7 cellular contexts compared by ENCODE assay signal in the genomic region with DNA sequence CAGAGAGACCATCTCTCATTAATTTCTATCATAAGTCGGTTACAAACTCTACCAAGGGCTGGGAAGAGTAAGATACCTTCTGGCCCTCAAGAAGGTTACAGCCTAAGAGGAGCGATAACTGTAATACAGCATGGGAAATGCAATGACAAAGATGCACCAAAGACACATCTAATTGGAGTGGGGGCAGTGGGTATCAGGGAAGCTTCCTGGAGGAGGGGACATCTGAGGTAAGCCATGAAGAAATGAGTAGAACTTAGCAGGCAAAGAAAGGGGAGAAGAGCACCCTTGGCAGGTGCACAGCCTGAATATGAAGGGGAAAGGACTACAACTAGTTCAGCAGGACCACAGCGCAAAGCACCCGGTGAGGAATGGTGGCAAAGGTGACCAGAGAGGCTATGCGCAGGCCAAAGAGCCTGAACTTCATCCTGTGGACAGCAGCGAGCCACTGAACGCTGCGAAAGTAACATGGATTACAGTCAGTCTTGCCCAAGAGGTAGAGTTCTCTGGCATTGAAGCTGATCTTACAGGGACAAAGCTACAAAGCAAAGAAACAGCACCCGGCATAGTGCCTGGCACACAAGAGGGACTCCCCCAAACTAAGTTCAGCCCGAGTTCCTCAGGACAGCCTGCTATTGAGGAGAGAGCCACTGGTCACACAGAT. TPM values are rescaled to one million over a fixed set of nuclear protein-coding genes. Genes with fewer than 3 reads are reported as not detected.
DNase-seq lines count a peak whose midpoint lies in the region; ATAC-seq and TF ChIP-seq lines count a peak whose summit lies in the region.
"Had no signal": no experiment of that assay in that cellular context is flagged by ENCODE, and none has a peak within 500 bp of the region (broad histone marks: within the 10 kb centered on the region; RNA-seq: fewer than 3 reads in every experiment).

No MANE protein-coding gene starts in this region.

- peak overlapping the region; percentile 84 to 97 (median 92) for H3K27ac Mint-ChIP-seq in CD14-positive monocyte
- H3K27ac Mint-ChIP-seq in activated CD8-positive, alpha-beta T cell treated with anti-CD3 and anti-CD28 coated beads for 36 hours = peak overlapping the region; percentile 86

- intact Hi-C loops in CD14-positive monocyte (cut with micrococcal nuclease) = no loop called here
- intact Hi-C loops in activated CD8-positive, alpha-beta T cell treated with anti-CD3 and anti-CD28 coated beads for 36 hours (cut with micrococcal nuclease) = no loop called here
- intact Hi-C loops in lower lobe of right lung (cut with DNase I) = no loop called here

- peaks cover 43% of the 10 kb centered on the region for H3K4me1 Mint-ChIP-seq in CD14-positive monocyte
- H3K4me1 Mint-ChIP-seq in activated CD8-positive, alpha-beta T cell treated with anti-CD3 and anti-CD28 coated beads for 36 hours (ENCODE audit: low read depth) = peaks cover 33% of the 10 kb centered on the region

- H3K4me1 ChIP-seq in lower lobe of right lung = peaks cover 36% of the 10 kb centered on the region

- no peaks in the 10 kb centered on the region for H3K9me3 ChIP-seq in lower lobe of right lung

- peaks cover 0 to 6% (median 0%) of the 10 kb centered on the region in 7 donors for H3K9me3 Mint-ChIP-seq in CD14-positive monocyte
- no peaks in the 10 kb centered on the region for H3K9me3 Mint-ChIP-seq in activated CD8-positive, alpha-beta T cell treated with anti-CD3 and anti-CD28 coated beads for 36 hours

- CTCF ChIA-PET in activated CD8-positive, alpha-beta T cell treated with anti-CD3 and anti-CD28 coated beads for 36 hours (lab: Charles Lee) = interaction anchor here (1.3 to 1.7 kb wide), 3 partner anchors 14 to 43 kb away, joined by 4 to 5 read pairs (median 4); no protein-coding TSS in a partner anchor

- TF ChIP-seq CTCF in CD14-positive monocyte (IDR thresholded peaks at IDR 0.05) (no peak), lower lobe of right lung (IDR thresholded peaks at IDR 0.05) (no peak)
- TF ChIP-seq CTCF in activated CD8-positive, alpha-beta T cell treated with anti-CD3 and anti-CD28 coated beads for 36 hours (IDR thresholded peaks at IDR 0.05) = no peak

- ATAC-seq in activated CD8-positive, alpha-beta T cell treated with anti-CD3 and anti-CD28 coated beads for 36 hours = no peak
- no peak for ATAC-seq in lower lobe of right lung

- peak overlapping the region; percentile 91 for H3K4me3 ChIP-seq in lower lobe of right lung

- POLR2A ChIA-PET in activated CD8-positive, alpha-beta T cell treated with anti-CD3 and anti-CD28 coated beads for 36 hours (lab: Charles Lee) = interaction anchor here (0.7 to 8.0 kb wide), 3 partner anchors 10 to 235 kb away, joined by 3 to 73 read pairs (median 3); partner anchors contain the start of gene CD2BP2

- peak overlapping the region; percentile 92 to 97 for H3K4me3 Mint-ChIP-seq in CD14-positive monocyte
- H3K4me3 Mint-ChIP-seq in activated CD8-positive, alpha-beta T cell treated with anti-CD3 and anti-CD28 coated beads for 36 hours = peak overlapping the region; percentile 95

- peaks cover 0 to 3% (median 0%) of the 10 kb centered on the region in 3 donors for H3K27me3 Mint-ChIP-seq in CD14-positive monocyte (ENCODE audit: low read depth in 3 of 3)
- H3K27me3 Mint-ChIP-seq in activated CD8-positive, alpha-beta T cell treated with anti-CD3 and anti-CD28 coated beads for 36 hours = no peaks in the 10 kb centered on the region

- DNase-seq in CD14-positive monocyte (ENCODE audit: low spot score) = no peak
- no peak for DNase-seq in activated CD8-positive, alpha-beta T cell treated with anti-CD3 and anti-CD28 coated beads for 36 hours
- DNase-seq in lower lobe of right lung = no peak
- DNase-seq in hepatic stellate cell (ENCODE audit: low spot score) = no peak
- DNase-seq in D341Med (ENCODE audit: low spot score) = no peak
- no peak for DNase-seq in AG08396 (ENCODE audit: low spot score)

- H3K36me3 Mint-ChIP-seq in CD14-positive monocyte = peaks cover 33 to 47% of the 10 kb centered on the region in 2 donors
- H3K36me3 Mint-ChIP-seq in activated CD8-positive, alpha-beta T cell treated with anti-CD3 and anti-CD28 coated beads for 36 hours (ENCODE audit: low read depth) = peaks cover 48% of the 10 kb centered on the region

- no peaks in the 10 kb centered on the region for H3K27me3 ChIP-seq in lower lobe of right lung (ENCODE audit: low read depth)

- H3K27ac ChIP-seq in lower lobe of right lung = no peak overlapping the region

- peaks cover 35% of the 10 kb centered on the region for H3K36me3 ChIP-seq in lower lobe of right lung

RNA-seq across cellular contexts. Expression of gene TBC1D10B, which starts 2.8 kb away (rescaled TPM):
- 10 to 100 TPM; 12.2 to 13.8 TPM for polyA plus RNA-seq in CD14-positive monocyte
- total RNA-seq in activated CD8-positive, alpha-beta T cell treated with anti-CD3 and anti-CD28 coated beads for 36 hours = 10 to 100 TPM; 39.7 to 41.3 TPM
- total RNA-seq in lower lobe of right lung = 36.9 TPM

RNA-seq across cellular contexts. Expression of gene MYL11, which starts 7.1 kb away (rescaled TPM):
- polyA plus RNA-seq in CD14-positive monocyte = 1 to 10 TPM; 1.6 to 1.9 TPM
- total RNA-seq in activated CD8-positive, alpha-beta T cell treated with anti-CD3 and anti-CD28 coated beads for 36 hours = 1 to 10 TPM in 1 of 2 experiments, under 1 TPM in 1; 0.87 to 1.2 TPM
- total RNA-seq in lower lobe of right lung = not detected
- total RNA-seq: NCI-H460 had no signal

RNA-seq across cellular contexts. Expression of gene CD2BP2, which starts 12.4 kb away (rescaled TPM):
- 10 to 100 TPM; 31.0 to 31.8 TPM for polyA plus RNA-seq in CD14-positive monocyte
- 10 to 100 TPM; 43.8 to 44.5 TPM for total RNA-seq in activated CD8-positive, alpha-beta T cell treated with anti-CD3 and anti-CD28 coated beads for 36 hours
- total RNA-seq in lower lobe of right lung = 52.3 TPM

RNA-seq across cellular contexts. Expression of gene SEPTIN1, which starts 14.9 kb away (rescaled TPM):
- under 1 TPM; 0.49 to 0.60 TPM for polyA plus RNA-seq in CD14-positive monocyte
- total RNA-seq in activated CD8-positive, alpha-beta T cell treated with anti-CD3 and anti-CD28 coated beads for 36 hours = 100 to 1,000 TPM; 163 to 169 TPM
- total RNA-seq in lower lobe of right lung = 6.0 TPM
- total RNA-seq: NCI-H460 had no signal

RNA-seq across cellular contexts. Expression of gene ZNF48, which starts 27.7 kb away (rescaled TPM):
- 1 to 10 TPM in 1 of 2 donors, under 1 TPM in 1; 0.67 to 1.4 TPM for polyA plus RNA-seq in CD14-positive monocyte
- total RNA-seq in activated CD8-positive, alpha-beta T cell treated with anti-CD3 and anti-CD28 coated beads for 36 hours = 10 to 100 TPM; 10.4 to 10.9 TPM
- total RNA-seq in lower lobe of right lung = 6.2 TPM
